Comparison of ENCODE assay signal across 20 cellular contexts in the genomic region with DNA sequence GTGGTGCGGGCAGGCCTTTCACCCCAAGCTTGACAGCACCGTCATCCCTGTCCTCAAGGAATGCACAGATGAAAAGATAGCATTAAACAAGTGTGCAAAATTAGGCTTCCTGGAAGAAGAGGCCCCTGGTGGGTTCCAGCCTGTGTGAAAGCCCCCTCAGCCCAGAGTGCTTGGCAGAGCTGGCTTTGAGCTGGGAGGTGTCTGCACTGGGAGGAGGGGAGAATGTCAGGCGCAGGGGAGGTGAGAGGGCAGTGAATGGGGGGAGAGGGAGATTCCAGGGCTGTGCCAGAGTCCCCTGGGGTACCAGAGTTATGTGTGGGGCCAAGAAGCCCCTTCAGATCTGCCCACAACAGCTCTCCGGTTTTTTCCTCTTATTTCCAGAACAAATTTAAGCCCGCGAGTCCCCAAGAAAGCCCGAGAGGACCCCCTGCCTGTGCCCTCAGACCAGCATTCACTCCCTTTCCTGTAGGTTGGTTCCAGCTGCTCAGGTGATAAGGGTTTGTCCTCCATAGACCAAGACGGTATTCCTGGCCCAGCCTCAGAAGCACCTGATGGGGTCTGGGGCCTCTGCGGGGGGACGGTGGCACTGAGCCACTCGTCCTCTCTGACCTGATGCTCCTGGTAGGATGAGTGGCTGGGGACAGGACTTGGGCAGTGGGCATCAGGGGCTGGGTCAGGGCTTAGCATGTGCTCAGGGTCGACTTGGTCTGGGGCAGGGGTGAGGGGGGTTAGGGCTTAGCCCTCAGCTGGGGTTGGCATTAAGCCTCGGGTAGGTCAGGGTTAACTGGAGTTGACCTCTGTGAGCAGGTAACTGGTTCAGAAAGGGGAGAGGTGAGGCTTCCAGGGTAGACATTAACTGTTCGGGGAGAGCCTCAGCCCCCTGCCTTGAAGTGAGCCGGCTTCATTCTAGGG. TPM values are rescaled to one million over a fixed set of nuclear protein-coding genes. Genes with fewer than 3 reads are reported as not detected.
A peak's percentile ranks its signal among the peaks of the same experiment; 100 is the strongest.
DNase-seq lines count a peak whose midpoint lies in the region; ATAC-seq, FAIRE-seq and TF ChIP-seq lines count a peak whose summit lies in the region.
"Had no signal": no experiment of that assay in that cellular context is flagged by ENCODE, and none has a peak within 500 bp of the region (broad histone marks: within the 10 kb centered on the region; RNA-seq: fewer than 3 reads in every experiment).

No MANE protein-coding gene starts in this region.

- H3K36me3 ChIP-seq in H7 (replicated peaks; ENCODE audit: control insufficient read depth, insufficient read depth, low read length), result no peaks in the 10 kb centered on the region
- no peaks in the 10 kb centered on the region for H3K36me3 ChIP-seq in kidney (ENCODE audit: control insufficient read depth in 1 of 2, insufficient read depth in 2 of 2, low read length in 2 of 2)
- no peaks in the 10 kb centered on the region for H3K36me3 ChIP-seq in sigmoid colon
- no peaks in the 10 kb centered on the region for H3K36me3 ChIP-seq in PC-9 (ENCODE audit: low read depth)
- H3K36me3 ChIP-seq: HAP-1 had no signal

- no peaks in the 10 kb centered on the region for H3K27me3 ChIP-seq in H7 (ENCODE audit: control insufficient read depth, insufficient read depth, low read length)
- no peaks in the 10 kb centered on the region for H3K27me3 ChIP-seq in sigmoid colon
- peaks cover 93% of the 10 kb centered on the region for H3K27me3 ChIP-seq in PC-9 (ENCODE audit: insufficient read depth, low read depth)

- H3K4me2 ChIP-seq in PC-9, result no peak overlapping the region

- no peak for TF ChIP-seq EP300 in sigmoid colon (IDR thresholded peaks at IDR 0.05)

- H3K79me2 ChIP-seq in PC-9 (ENCODE audit: low read depth), result no peaks in the 10 kb centered on the region

- intact Hi-C loops in kidney (cut with DNase I), result no loop called here
- intact Hi-C loops in sigmoid colon (cut with DNase I), result no loop called here
- intact Hi-C loops in PC-9 (cut with micrococcal nuclease; ENCODE audit: unreplicated experiment), result no loop called here

- no peak overlapping the region for H2AFZ ChIP-seq in PC-9

- TF ChIP-seq CTCF in GM13976 (IDR thresholded peaks at IDR 0.05; ENCODE audit: borderline replicate concordance, control extremely low read depth, extremely low read depth, insufficient read depth, missing control alignments) (no peak), kidney (IDR thresholded peaks at IDR 0.05; ENCODE audit: borderline replicate concordance, extremely low read depth, insufficient read depth) (no peak), sigmoid colon (IDR thresholded peaks at IDR 0.05) (no peak), PC-9 (conservative IDR thresholded peaks at IDR 0.05) (no peak)

- POLR2A ChIA-PET in PC-9 (lab: Charles Lee; ENCODE audit: unreplicated experiment), result no interaction called here

- H3K27ac ChIP-seq in kidney (ENCODE audit: low read depth in 2 of 2, low read length in 2 of 2) (no peak overlapping the region), sigmoid colon (no peak overlapping the region), PC-9 (no peak overlapping the region)

- no peaks in the 10 kb centered on the region for H3F3A ChIP-seq in PC-9 (ENCODE audit: insufficient read depth, low read depth)

- no peak overlapping the region for H3K9ac ChIP-seq in kidney (ENCODE audit: low read length in 2 of 2)

- CTCF ChIA-PET in PC-9 (lab: Charles Lee), result no interaction called here

- DNase-seq in GM13976 (ENCODE audit: low spot score) (peak; percentile 7), H7 (peak; percentile 27), kidney (peak; percentile 10), sigmoid colon (peak; percentile 45), NCI-H1417 (lab: John Stamatoyannopoulos, UW) (no peak), PC-9 (no peak)
- DNase-seq: CD4-positive, CD25-positive, alpha-beta regulatory T cell; EL; GF-D8; NCI-H1105; NCI-H1694; NCI-H2081; NCI-H2171 treated with DMSO at 0.1 percent for 48 hours; NCI-H524 treated with DMSO at 0.1 percent for 48 hours; SHP77 had no signal

- no peak for ATAC-seq in GM21423 (IDR thresholded peaks at IDR 0.05; ENCODE audit: unreplicated experiment)

- no peaks in the 10 kb centered on the region for H3K4me1 ChIP-seq in kidney (ENCODE audit: control insufficient read depth in 1 of 2, insufficient read depth in 1 of 2, low read depth in 1 of 2, low read length in 2 of 2)
- no peaks in the 10 kb centered on the region for H3K4me1 ChIP-seq in sigmoid colon
- no peaks in the 10 kb centered on the region for H3K4me1 ChIP-seq in PC-9 (replicated peaks; ENCODE audit: insufficient read depth)
- H3K4me1 ChIP-seq: HAP-1 had no signal

- in situ Hi-C loops in GM13976 (cut with MboI; ENCODE audit: low sequenced_read_pairs, unreplicated experiment), result no loop called here

- no peak for TF ChIP-seq POLR2A in sigmoid colon (IDR thresholded peaks at IDR 0.05)

- H3K9me3 ChIP-seq in kidney (ENCODE audit: control insufficient read depth in 1 of 2, low read length in 2 of 2) (no peaks in the 10 kb centered on the region), sigmoid colon (no peaks in the 10 kb centered on the region), PC-9 (ENCODE audit: insufficient read depth, low read depth) (no peaks in the 10 kb centered on the region)
- H3K9me3 ChIP-seq: HAP-1 had no signal

- H3K4me3 ChIP-seq in H7 (ENCODE audit: insufficient read depth, low read depth, low read length) (no peak overlapping the region), kidney (ENCODE audit: low read length in 2 of 2) (no peak overlapping the region), sigmoid colon (no peak overlapping the region), PC-9 (no peak overlapping the region)
- H3K4me3 ChIP-seq: HAP-1 had no signal

- H3K9me2 ChIP-seq in PC-9 (ENCODE audit: insufficient read depth), result no peaks in the 10 kb centered on the region

- WGBS in sigmoid colon, 2 donors, result 66 to 77% methylated on average over 15 of the region's 15 CpGs

- no peaks in the 10 kb centered on the region for H4K20me1 ChIP-seq in PC-9 (ENCODE audit: insufficient read depth)

- FAIRE-seq in kidney (lab: Jason Lieb, UNC), result no peak

- no TSS peak for BruUV-seq in PC-9 (replicated peaks; lab: Mats Ljungman, UMichigan)

RNA-seq across cellular contexts. Expression of gene ADCYAP1R1, which starts 43.4 kb away (rescaled TPM):
- total RNA-seq in H7 (2014; rRNA removed; shearing (Covaris generic)), result 1.8 TPM in 2 replicates
- total RNA-seq in kidney (not detected), sigmoid colon (10 to 100 TPM; 17.6 to 35.7 (median 21.4) TPM), PC-9 (2021) (not detected in 2 replicates)
- polyA plus RNA-seq in kidney (ENCODE audit: insufficient read depth, low read depth, low replicate concordance) (not detected), sigmoid colon (1 to 10 TPM in 1 of 3 donors, under 1 TPM in 1, not detected in 1; 0.60 to 2.1 TPM)
- total RNA-seq: CD4-positive, CD25-positive, alpha-beta regulatory T cell; OCI-LY7 had no signal
- polyA plus RNA-seq: BJ; CD4-positive, CD25-positive, alpha-beta regulatory T cell; IgD-negative memory B cell had no signal

Comparison
In these comparisons a context has a peak if more than half of its experiments do, and no peak if none do; other contexts are left out.
1. DNase-seq: peak in GM13976 (single experiment), H7 (single experiment), kidney (single experiment) and sigmoid colon (single experiment); none in NCI-H1417 (0 of 3) and PC-9 (0 of 2).